31 cellular contexts compared by ENCODE assay signal in the genomic region with DNA sequence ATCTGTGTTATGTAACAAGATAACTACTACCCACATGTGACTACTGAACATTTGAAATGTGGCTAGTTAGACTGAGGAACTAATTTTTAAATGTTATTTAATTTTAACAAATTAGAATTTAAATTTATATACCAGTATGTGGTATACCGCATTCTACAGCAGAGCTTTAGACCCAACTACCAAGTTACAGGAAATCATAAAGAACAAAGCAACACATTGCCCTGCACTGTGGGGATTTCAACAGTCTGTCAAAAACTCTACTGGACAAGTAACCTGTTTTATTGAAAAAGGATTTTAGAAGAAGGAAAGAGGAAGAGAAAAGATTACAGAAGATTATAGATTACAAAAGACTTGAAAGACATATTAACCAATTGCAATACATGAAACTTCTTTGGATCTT.
DNase-seq lines count a peak whose midpoint lies in the region; ATAC-seq and TF ChIP-seq lines count a peak whose summit lies in the region.
"Had no signal": no experiment of that assay in that cellular context is flagged by ENCODE, and none has a peak within 500 bp of the region (broad histone marks: within the 10 kb centered on the region; RNA-seq: fewer than 3 reads in every experiment).

No MANE protein-coding gene starts in this region.

- WGBS in endodermal cell (ENCODE audit: insufficient coverage in 1 of 2, insufficient read length in 1 of 2), 2 experiments = 100% methylated on average over 1 of the region's 1 CpG; no CpG with 5 or more reads in 1 of the 2 experiments

- H3K4me3 ChIP-seq in CD8-positive, alpha-beta T cell (ENCODE audit: low read depth, low read length) = no peak overlapping the region
- no peak overlapping the region for H3K4me3 ChIP-seq in endodermal cell (ENCODE audit: low read length)
- H3K4me3 ChIP-seq in CD4-positive, alpha-beta memory T cell (ENCODE audit: low read length in 2 of 2) = no peak overlapping the region
- H3K4me3 ChIP-seq: GM23248 had no signal

- H3K27ac ChIP-seq in 22Rv1 (0 out of 2 replicates have a peak overlapping the region, but pooled peaks have one; percentile 5), endodermal cell (ENCODE audit: low read depth, low read length) (no peak overlapping the region)
- no peak overlapping the region for H3K27ac ChIP-seq in CD8-positive, alpha-beta T cell (ENCODE audit: low read depth, low read length)
- no peak overlapping the region for H3K27ac ChIP-seq in CD4-positive, alpha-beta memory T cell (ENCODE audit: low read depth, low read length)
- H3K27ac ChIP-seq: C4-2B, GM23248, RWPE1 had no signal

- TF ChIP-seq CTCF in 22Rv1 (IDR thresholded peaks at IDR 0.05) (no peak), endodermal cell (conservative IDR thresholded peaks at IDR 0.05) (no peak)
- TF ChIP-seq CTCF in CD8-positive, alpha-beta T cell (IDR thresholded peaks at IDR 0.05) = no peak

- peak overlapping the region; percentile 25 for H3K27ac Mint-ChIP-seq in CD8-positive, alpha-beta T cell
- H3K27ac Mint-ChIP-seq in immature natural killer cell (peak overlapping the region; percentile 4 to 82 (median 54)), endodermal cell (no peak overlapping the region)
- H3K27ac Mint-ChIP-seq in CD4-positive, alpha-beta memory T cell = no peak overlapping the region
- H3K27ac Mint-ChIP-seq: B cell; T-helper 1 cell treated with Interleukin-12 subunit alpha and Interleukin-12 subunit beta and Interleukin-4 antibody, amounts not matched to agents 30 μg/mL and 1 μg/mL, for 36 hours had no signal

- H3K27me3 Mint-ChIP-seq in CD8-positive, alpha-beta T cell (ENCODE audit: low read depth) = no peaks in the 10 kb centered on the region
- H3K27me3 Mint-ChIP-seq in immature natural killer cell (ENCODE audit: low read depth in 3 of 3) (no peaks in the 10 kb centered on the region), endodermal cell (ENCODE audit: insufficient read depth) (no peaks in the 10 kb centered on the region)
- H3K27me3 Mint-ChIP-seq in CD4-positive, alpha-beta memory T cell = no peaks in the 10 kb centered on the region
- H3K27me3 Mint-ChIP-seq: B cell had no signal

- intact Hi-C loops in CD8-positive, alpha-beta T cell (cut with DNase I, micrococcal nuclease) = no loop called here
- intact Hi-C loops in CD4-positive, alpha-beta memory T cell (cut with micrococcal nuclease) = no loop called here

- CTCF ChIA-PET in CD8-positive, alpha-beta T cell (lab: Charles Lee) = no interaction called here
- CTCF ChIA-PET in CD4-positive, alpha-beta memory T cell (lab: Charles Lee; ENCODE audit: partially characterized antibody) = no interaction called here

- H3K36me3 Mint-ChIP-seq in CD8-positive, alpha-beta T cell = peaks cover 19% of the 10 kb centered on the region
- H3K36me3 Mint-ChIP-seq in immature natural killer cell (peaks cover 4 to 9% (median 8%) of the 10 kb centered on the region in 3 donors), endodermal cell (ENCODE audit: low read depth) (peaks cover 22% of the 10 kb centered on the region)
- H3K36me3 Mint-ChIP-seq in CD4-positive, alpha-beta memory T cell = peaks cover 10 to 19% of the 10 kb centered on the region in 2 donors

- H3K9ac ChIP-seq in endodermal cell (ENCODE audit: extremely low read depth, low read length, poor library complexity, severe bottlenecking) = no peak overlapping the region
- H3K9ac ChIP-seq: GM23248, SK-N-SH had no signal

- no peaks in the 10 kb centered on the region for H3K4me1 ChIP-seq in CD8-positive, alpha-beta T cell (ENCODE audit: insufficient read depth, low read length)
- no peaks in the 10 kb centered on the region for H3K4me1 ChIP-seq in endodermal cell (ENCODE audit: control insufficient read depth, insufficient read depth, low read length)
- H3K4me1 ChIP-seq in CD4-positive, alpha-beta memory T cell (ENCODE audit: insufficient read depth, low read length) = no peaks in the 10 kb centered on the region

- no peak for ATAC-seq in CD8-positive, alpha-beta T cell
- ATAC-seq in GM18861 (IDR thresholded peaks at IDR 0.05; ENCODE audit: unreplicated experiment) = no peak
- ATAC-seq in GM19328 (IDR thresholded peaks at IDR 0.05; ENCODE audit: unreplicated experiment) = no peak
- ATAC-seq: Panc1 had no signal

- POLR2A ChIA-PET in CD8-positive, alpha-beta T cell (lab: Charles Lee) = no interaction called here
- POLR2A ChIA-PET in CD4-positive, alpha-beta memory T cell (lab: Charles Lee; ENCODE audit: partially characterized antibody) = no interaction called here

- no peaks in the 10 kb centered on the region for H3K27me3 ChIP-seq in CD8-positive, alpha-beta T cell (ENCODE audit: insufficient read depth, low read length)
- H3K27me3 ChIP-seq in endodermal cell (ENCODE audit: control insufficient read depth, insufficient read depth, low read length, poor library complexity, severe bottlenecking) = no peaks in the 10 kb centered on the region
- H3K27me3 ChIP-seq in CD4-positive, alpha-beta memory T cell (ENCODE audit: insufficient read depth, low read length) = no peaks in the 10 kb centered on the region

- H3K4me1 Mint-ChIP-seq in CD8-positive, alpha-beta T cell (ENCODE audit: low read depth) = peaks cover 2% of the 10 kb centered on the region
- H3K4me1 Mint-ChIP-seq in immature natural killer cell = peaks cover 18 to 26% of the 10 kb centered on the region in 2 donors
- H3K4me1 Mint-ChIP-seq in endodermal cell = peaks cover 6% of the 10 kb centered on the region
- peaks cover 0 to 4% (median 3%) of the 10 kb centered on the region in 4 donors for H3K4me1 Mint-ChIP-seq in CD4-positive, alpha-beta memory T cell
- H3K4me1 Mint-ChIP-seq: B cell had no signal

- H3K9me3 Mint-ChIP-seq in CD8-positive, alpha-beta T cell = no peaks in the 10 kb centered on the region
- H3K9me3 Mint-ChIP-seq in immature natural killer cell (peaks cover 0 to 4% (median 3%) of the 10 kb centered on the region in 6 donors), endodermal cell (peaks cover 23% of the 10 kb centered on the region)
- peaks cover 0 to 4% (median 3%) of the 10 kb centered on the region in 8 donors for H3K9me3 Mint-ChIP-seq in CD4-positive, alpha-beta memory T cell

- H3K9me3 ChIP-seq in CD8-positive, alpha-beta T cell (ENCODE audit: low read length) = no peaks in the 10 kb centered on the region
- H3K9me3 ChIP-seq in endodermal cell (ENCODE audit: control insufficient read depth, low read length) = peaks cover 30% of the 10 kb centered on the region
- H3K9me3 ChIP-seq in CD4-positive, alpha-beta memory T cell (ENCODE audit: control insufficient read depth in 1 of 2, low read length in 2 of 2) = no peaks in the 10 kb centered on the region
- H3K9me3 ChIP-seq: SK-N-SH had no signal

- H3K36me3 ChIP-seq in CD8-positive, alpha-beta T cell (ENCODE audit: insufficient read depth, low read length) = no peaks in the 10 kb centered on the region
- H3K36me3 ChIP-seq in endodermal cell (ENCODE audit: control insufficient read depth, insufficient read depth, low read length) = no peaks in the 10 kb centered on the region
- H3K36me3 ChIP-seq in CD4-positive, alpha-beta memory T cell (ENCODE audit: insufficient read depth, low read length) = no peaks in the 10 kb centered on the region

- H3K4me3 Mint-ChIP-seq in CD8-positive, alpha-beta T cell = no peak overlapping the region
- H3K4me3 Mint-ChIP-seq in immature natural killer cell (peak overlapping the region; percentile 39 to 67 (median 53)), endodermal cell (no peak overlapping the region)
- no peak overlapping the region for H3K4me3 Mint-ChIP-seq in CD4-positive, alpha-beta memory T cell
- H3K4me3 Mint-ChIP-seq: B cell; T-helper 1 cell treated with Interleukin-12 subunit alpha and Interleukin-12 subunit beta and Interleukin-4 antibody, amounts not matched to agents 30 μg/mL and 1 μg/mL, for 36 hours had no signal

- DNase-seq in CD8-positive, alpha-beta T cell = no peak
- DNase-seq in NCI-H69 (lab: John Stamatoyannopoulos, UW) = peak; percentile 17
- no peak for DNase-seq in immature natural killer cell
- no peak for DNase-seq in endodermal cell
- DNase-seq in CD4-positive, alpha-beta memory T cell = no peak
- DNase-seq: DMS153; DND-41; GM23248; H7; IMR-90; KG1; MM.1S; NCI-H1092 treated with DMSO at 0.1 percent for 48 hours; NCI-H1436; NCI-H187; NCI-H2081 treated with DMSO at 0.1 percent for 48 hours; NCI-H446; NCI-H524 treated with DMSO at 0.1 percent for 48 hours; NCI-H82; NK-92 treated with Interleukin-12 subunit alpha and Interleukin-12 subunit beta, amount 100 ng/mL, for 24 hours; SHP77 treated with DMSO at 0.1 percent for 48 hours; SK-N-SH; SW 1271 had no signal

Comparison
In these comparisons a context has a peak if more than half of its experiments do, and no peak if none do; other contexts are left out.
1. H3K27ac Mint-ChIP-seq: peak in CD8-positive, alpha-beta T cell (single experiment) and immature natural killer cell (6 of 6); none in endodermal cell (single experiment) and CD4-positive, alpha-beta memory T cell (0 of 7).
2. H3K4me3 Mint-ChIP-seq: peak in immature natural killer cell (5 of 5); none in CD8-positive, alpha-beta T cell (single experiment), endodermal cell (single experiment) and CD4-positive, alpha-beta memory T cell (0 of 8).